ENCODE assay signal across 8 cellular contexts in the genomic region with DNA sequence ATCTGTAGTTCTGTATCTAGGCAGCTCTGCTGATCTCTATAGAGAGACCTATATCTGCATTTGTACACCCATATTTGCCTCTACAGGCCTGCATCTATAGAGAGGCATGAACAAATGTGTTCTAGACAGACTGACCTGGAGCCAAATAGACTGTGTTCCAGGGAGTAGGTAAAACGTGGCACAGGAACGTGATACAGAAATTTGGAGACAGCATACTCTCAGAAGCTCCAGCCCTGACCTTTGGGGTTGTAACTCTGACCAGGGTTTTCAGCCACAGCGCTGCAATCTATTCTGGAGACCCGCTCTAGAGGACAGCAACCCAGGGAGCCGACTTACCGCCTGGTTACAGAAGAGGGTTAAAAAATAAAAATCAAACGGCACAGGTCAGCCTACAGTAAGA. TPM values are rescaled to one million over a fixed set of nuclear protein-coding genes. Genes with fewer than 3 reads are reported as not detected.
DNase-seq lines count a peak whose midpoint lies in the region; ATAC-seq and TF ChIP-seq lines count a peak whose summit lies in the region.

No MANE protein-coding gene starts in this region.

- no peak for DNase-seq in CD8-positive, alpha-beta T cell
- DNase-seq in NAMALWA (ENCODE audit: low spot score) (peak; percentile 36), brain microvascular endothelial cell (no peak), naive B cell (no peak), islet precursor cell (no peak), globus pallidus (ENCODE audit: low spot score) (no peak)

- no peaks in the 10 kb centered on the region for H3K27me3 ChIP-seq in CD8-positive, alpha-beta T cell (ENCODE audit: insufficient read depth, low read length)
- H3K27me3 ChIP-seq in brain microvascular endothelial cell (replicated peaks), result no peaks in the 10 kb centered on the region

- H3K9me3 ChIP-seq in CD8-positive, alpha-beta T cell (ENCODE audit: low read length), result no peaks in the 10 kb centered on the region

- no peaks in the 10 kb centered on the region for H3K36me3 ChIP-seq in CD8-positive, alpha-beta T cell (ENCODE audit: insufficient read depth, low read length)
- H3K36me3 ChIP-seq in brain microvascular endothelial cell (replicated peaks), result no peaks in the 10 kb centered on the region

- no peaks in the 10 kb centered on the region for H3K9me3 Mint-ChIP-seq in CD8-positive, alpha-beta T cell
- H3K9me3 Mint-ChIP-seq in naive B cell, result no peaks in the 10 kb centered on the region

- peak overlapping the region; percentile 37 for H3K27ac Mint-ChIP-seq in CD8-positive, alpha-beta T cell
- H3K27ac Mint-ChIP-seq in naive B cell, result peak overlapping the region in 5 of 6 donors; percentile 39 to 96 (median 90)

- CTCF ChIA-PET in CD8-positive, alpha-beta T cell (lab: Charles Lee), result interaction anchor here (0.9 to 1.9 kb wide), 4 partner anchors 9 to 29 kb away, joined by 3 to 7 read pairs (median 4); partner anchors contain the start of genes DZANK1, POLR3F and SEC23B

- intact Hi-C loops in CD8-positive, alpha-beta T cell (cut with DNase I, micrococcal nuclease), result loop anchor here in 1 of 2 experiments (2.0 to 5.0 kb wide), 2 partner anchors 299 to 359 kb away; partner anchors contain the start of genes KAT14 and PET117

- ATAC-seq in CD8-positive, alpha-beta T cell, result no peak
- ATAC-seq in naive B cell (ENCODE audit: low read depth in 2 of 2) (no peak), GM19452 (IDR thresholded peaks at IDR 0.05; ENCODE audit: unreplicated experiment) (no peak), HG02885 (IDR thresholded peaks at IDR 0.05; ENCODE audit: poor library complexity, unreplicated experiment) (no peak)

- H3K4me3 ChIP-seq in CD8-positive, alpha-beta T cell (ENCODE audit: low read depth, low read length), result no peak overlapping the region
- peak overlapping the region; percentile 93 for H3K4me3 ChIP-seq in brain microvascular endothelial cell (ENCODE audit: low read depth, low read length)

- in situ Hi-C loops in brain microvascular endothelial cell (cut with HindIII; ENCODE audit: low pct_ligation_motif_present, low sequenced_read_pairs), result no loop called here

- H3K27ac ChIP-seq in CD8-positive, alpha-beta T cell (ENCODE audit: low read depth, low read length), result no peak overlapping the region
- H3K27ac ChIP-seq in brain microvascular endothelial cell, result no peak overlapping the region

- peaks cover 16% of the 10 kb centered on the region for H3K4me1 ChIP-seq in CD8-positive, alpha-beta T cell (ENCODE audit: insufficient read depth, low read length)

- no peak for TF ChIP-seq CTCF in CD8-positive, alpha-beta T cell (IDR thresholded peaks at IDR 0.05)
- TF ChIP-seq CTCF in brain microvascular endothelial cell (IDR thresholded peaks at IDR 0.05; ENCODE audit: low read depth, low read length, missing control alignments), result no peak

- H3K27me3 Mint-ChIP-seq in CD8-positive, alpha-beta T cell (ENCODE audit: low read depth), result no peaks in the 10 kb centered on the region
- peaks cover 0 to 4% (median 0%) of the 10 kb centered on the region in 3 donors for H3K27me3 Mint-ChIP-seq in naive B cell

- H3K4me3 Mint-ChIP-seq in CD8-positive, alpha-beta T cell, result peak overlapping the region; percentile 96
- H3K4me3 Mint-ChIP-seq in naive B cell, result peak overlapping the region; percentile 15 to 99 (median 96)

- POLR2A ChIA-PET in CD8-positive, alpha-beta T cell (lab: Charles Lee), result interaction anchor here (1.0 to 4.3 kb wide), 6 partner anchors 9 to 500 kb away, joined by 3 to 74 read pairs (median 4); partner anchors contain the start of genes DZANK1, POLR3F and SEC23B

- H3K36me3 Mint-ChIP-seq in CD8-positive, alpha-beta T cell, result peaks cover 24% of the 10 kb centered on the region
- H3K36me3 Mint-ChIP-seq in naive B cell, result peaks cover 0 to 13% of the 10 kb centered on the region in 2 donors

- peaks cover 20% of the 10 kb centered on the region for H3K4me1 Mint-ChIP-seq in CD8-positive, alpha-beta T cell (ENCODE audit: low read depth)
- H3K4me1 Mint-ChIP-seq in naive B cell, result peaks cover 9 to 11% (median 11%) of the 10 kb centered on the region in 3 donors

RNA-seq across cellular contexts. Expression of gene RBBP9, which starts 1.0 kb away (rescaled TPM):
- total RNA-seq in CD8-positive, alpha-beta T cell, result 1 to 10 TPM; 2.1 to 2.3 TPM
- polyA plus RNA-seq in naive B cell (ENCODE audit: low read depth in 6 of 6), result 10 to 100 TPM in 2 of 6 donors, 1 to 10 TPM in 4; 7.7 to 11.9 (median 10.0) TPM

RNA-seq across cellular contexts. Expression of gene SEC23B, which starts 11.7 kb away (rescaled TPM):
- 10 to 100 TPM; 31.5 to 31.8 TPM for total RNA-seq in CD8-positive, alpha-beta T cell
- 10 to 100 TPM; 32.5 to 55.5 (median 39.7) TPM for polyA plus RNA-seq in naive B cell (ENCODE audit: low read depth in 6 of 6)

RNA-seq across cellular contexts. Expression of gene POLR3F, which starts 28.9 kb away (rescaled TPM):
- total RNA-seq in CD8-positive, alpha-beta T cell, result 10 to 100 TPM; 11.5 TPM
- polyA plus RNA-seq in naive B cell (ENCODE audit: low read depth in 6 of 6), result 10 to 100 TPM in 2 of 6 donors, 1 to 10 TPM in 4; 6.1 to 15.2 (median 8.5) TPM

RNA-seq across cellular contexts. Expression of gene DZANK1, which starts 29.2 kb away (rescaled TPM):
- total RNA-seq in CD8-positive, alpha-beta T cell, result 1 to 10 TPM; 2.0 to 2.3 TPM
- 1 to 10 TPM in 4 of 6 donors, under 1 TPM in 2; 0.65 to 1.7 (median 1.1) TPM for polyA plus RNA-seq in naive B cell (ENCODE audit: low read depth in 6 of 6)
